10 cellular contexts compared by ENCODE assay signal in genomic region chr10:125156739-125157472, GRCh38. TPM values are rescaled to one million over a fixed set of nuclear protein-coding genes. Genes with fewer than 3 reads are reported as not detected.
DNase-seq lines count a peak whose midpoint lies in the region; ATAC-seq and TF ChIP-seq lines count a peak whose summit lies in the region.
"Had no signal": no experiment of that assay in that cellular context is flagged by ENCODE, and none has a peak within 500 bp of the region (broad histone marks: within the 10 kb centered on the region; RNA-seq: fewer than 3 reads in every experiment).

No MANE protein-coding gene starts in this region.

- H3K4me1 Mint-ChIP-seq in endothelial cell (ENCODE audit: unreplicated experiment) (peaks cover 57% of the 10 kb centered on the region), nephron (peaks cover 66% of the 10 kb centered on the region)
- H3K4me1 Mint-ChIP-seq: memory B cell had no signal

- DNase-seq in AG10803 (ENCODE audit: low read depth) (no peak), MG63 (no peak), endothelial cell (ENCODE audit: low spot score) (no peak), HUDEP-2 (lab: John Stamatoyannopoulos, UW; ENCODE audit: unreplicated experiment in 76 of 76) (no peak), activated gamma-delta T cell (lab: John Stamatoyannopoulos, UW) (no peak)
- DNase-seq in NK-92 treated with Interleukin-12 subunit alpha and Interleukin-12 subunit beta, amount 100 ng/mL, for 24 hours (lab: John Stamatoyannopoulos, UW), result no peak
- DNase-seq: activated CD8-positive, alpha-beta memory T cell treated with anti-CD3 and anti-CD28 coated beads, Interleukin-2, amount 50 U/mL, for 4 hours had no signal

- H3K27me3 Mint-ChIP-seq in endothelial cell (ENCODE audit: unreplicated experiment), result peaks cover 6% of the 10 kb centered on the region
- no peaks in the 10 kb centered on the region for H3K27me3 Mint-ChIP-seq in nephron (ENCODE audit: low read depth)

- no peak for TF ChIP-seq CTCF in AG10803 (conservative IDR thresholded peaks at IDR 0.05; ENCODE audit: low read length)
- TF ChIP-seq CTCF in endothelial cell (IDR thresholded peaks at IDR 0.05; ENCODE audit: unreplicated experiment), result no peak
- no peak for TF ChIP-seq CTCF in nephron (IDR thresholded peaks at IDR 0.05; ENCODE audit: unreplicated experiment in 3 of 3)

- H3K36me3 Mint-ChIP-seq in endothelial cell (ENCODE audit: low read depth, unreplicated experiment), result peaks cover 20% of the 10 kb centered on the region
- peaks cover 3% of the 10 kb centered on the region for H3K36me3 Mint-ChIP-seq in nephron (ENCODE audit: low read depth)
- H3K36me3 Mint-ChIP-seq: memory B cell had no signal

- H3K27ac Mint-ChIP-seq in endothelial cell (ENCODE audit: unreplicated experiment) (peak overlapping the region; percentile 86), nephron (peak overlapping the region; percentile 88 to 97 (median 97))
- H3K27ac Mint-ChIP-seq: memory B cell had no signal

- H3K9me3 ChIP-seq in MG63, result no peaks in the 10 kb centered on the region

- H3K9me3 Mint-ChIP-seq in endothelial cell (ENCODE audit: unreplicated experiment) (no peaks in the 10 kb centered on the region), nephron (no peaks in the 10 kb centered on the region)
- H3K9me3 Mint-ChIP-seq: memory B cell had no signal

- H3K36me3 ChIP-seq in MG63, result peaks cover 37% of the 10 kb centered on the region

- H3K27me3 ChIP-seq in MG63, result no peaks in the 10 kb centered on the region

- H3K4me3 Mint-ChIP-seq in endothelial cell (ENCODE audit: unreplicated experiment), result peak overlapping the region; percentile 99
- peak overlapping the region; percentile 96 to 99 (median 96) for H3K4me3 Mint-ChIP-seq in nephron

- ATAC-seq in GM19463 (IDR thresholded peaks at IDR 0.05; ENCODE audit: unreplicated experiment), result no peak

- H3K4me3 ChIP-seq in AG10803 (ENCODE audit: low read length) (peak overlapping the region; percentile 65), MG63 (peak overlapping the region; percentile 63)

RNA-seq across cellular contexts. Expression of gene CTBP2, which starts 3.5 kb away (rescaled TPM):
- total RNA-seq in MG63 (2014; rRNA removed; shearing (Covaris generic); ENCODE audit: low replicate concordance), result 58.1 and 88.7 TPM in 2 replicates
- total RNA-seq in endothelial cell (ENCODE audit: unreplicated experiment), result 145 TPM
